Comparison of ENCODE assay signal across 16 cellular contexts in the genomic region with DNA sequence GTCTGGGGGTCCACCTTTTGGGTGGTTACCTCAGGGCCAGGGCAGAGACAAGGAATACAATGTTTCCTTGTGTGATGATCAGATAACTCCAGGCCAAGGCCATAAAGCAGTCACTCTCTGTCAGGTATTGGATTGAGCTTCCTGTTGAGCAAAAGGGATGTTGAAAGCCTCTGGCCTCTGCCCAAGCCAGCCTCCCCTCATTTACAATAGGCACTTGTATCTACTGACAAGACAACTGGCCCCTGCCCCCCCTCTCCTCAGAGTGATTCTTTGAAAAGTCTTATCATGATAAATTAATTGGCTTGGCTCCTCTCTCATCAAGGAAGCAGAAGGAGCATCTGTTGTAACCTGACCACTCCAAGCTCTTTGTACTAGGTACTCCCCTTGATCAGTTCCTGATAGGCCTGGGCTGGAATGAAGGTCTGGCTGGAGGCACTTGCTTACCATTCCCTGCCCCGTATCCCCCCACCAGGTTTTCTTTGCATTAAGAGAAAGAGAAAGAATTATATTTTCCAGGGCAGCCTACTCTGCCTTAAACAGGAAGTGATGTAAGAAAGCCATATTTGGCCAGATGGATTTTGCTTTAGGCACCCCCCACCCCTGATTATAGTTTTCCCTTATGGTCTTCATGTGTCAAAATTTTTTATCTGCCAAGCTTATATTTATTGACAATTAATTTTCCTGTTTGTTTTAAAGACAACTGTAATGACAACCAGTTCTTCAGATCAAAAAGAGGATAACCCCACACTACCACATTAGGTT. TPM values are rescaled to one million over a fixed set of nuclear protein-coding genes. Genes with fewer than 3 reads are reported as not detected.
DNase-seq lines count a peak whose midpoint lies in the region; ATAC-seq and TF ChIP-seq lines count a peak whose summit lies in the region.
"Had no signal": no experiment of that assay in that cellular context is flagged by ENCODE, and none has a peak within 500 bp of the region (broad histone marks: within the 10 kb centered on the region; RNA-seq: fewer than 3 reads in every experiment).

No MANE protein-coding gene starts in this region.

- no peaks in the 10 kb centered on the region for H3K9me2 ChIP-seq in Loucy (replicated peaks; ENCODE audit: low read depth, low read length)

- TF ChIP-seq CTCF in Loucy (conservative IDR thresholded peaks at IDR 0.05; ENCODE audit: low read length) (no peak), fibroblast of pulmonary artery (IDR thresholded peaks at IDR 0.05; ENCODE audit: low read length, missing control alignments) (no peak), vagina (IDR thresholded peaks at IDR 0.05) (no peak), GM10266 (IDR thresholded peaks at IDR 0.05; ENCODE audit: control insufficient read depth, insufficient read depth, low read depth, missing control alignments) (no peak)

- H3K9me3 ChIP-seq in Loucy (ENCODE audit: insufficient read depth, low read depth, low read length) (no peaks in the 10 kb centered on the region), vagina (no peaks in the 10 kb centered on the region)
- H3K9me3 ChIP-seq: HAP-1 had no signal

- H3K27ac ChIP-seq in vagina, result peak overlapping the region; percentile 28
- H3K27ac ChIP-seq: BLaER1 treated with 17β-estradiol and CSF1 and Interleukin-3, amounts not matched to agents 10 nM and 100 nM; neural progenitor cell; VCaP had no signal

- H3K4me1 ChIP-seq in Loucy (ENCODE audit: insufficient read depth, low read length, poor library complexity, severe bottlenecking) (peaks cover 27% of the 10 kb centered on the region), vagina (peaks cover 17% of the 10 kb centered on the region)
- H3K4me1 ChIP-seq: HAP-1, neural progenitor cell had no signal

- intact Hi-C loops in vagina (cut with DNase I), result no loop called here

- TF ChIP-seq POLR2A in vagina (IDR thresholded peaks at IDR 0.05), result no peak

- no peaks in the 10 kb centered on the region for H3K36me3 ChIP-seq in Loucy (ENCODE audit: insufficient read depth, low read length)
- H3K36me3 ChIP-seq in vagina, result no peaks in the 10 kb centered on the region
- H3K36me3 ChIP-seq: BLaER1 treated with 17β-estradiol and CSF1 and Interleukin-3, amounts not matched to agents 10 nM and 100 nM; HAP-1; neural progenitor cell had no signal

- H3K79me2 ChIP-seq in Loucy (ENCODE audit: insufficient read depth, low read length), result no peaks in the 10 kb centered on the region

- H3F3A ChIP-seq in Loucy (ENCODE audit: low read depth), result no peaks in the 10 kb centered on the region

- DNase-seq in SKM-1 treated with dmso at 0.1 percent for 144 hours (lab: John Stamatoyannopoulos, UW; ENCODE audit: unreplicated experiment) (peak; percentile 36), fibroblast of pulmonary artery (ENCODE audit: low read depth) (peak; percentile 49), vagina (ENCODE audit: extremely low spot score in 2 of 2) (no peak), GM10266 (ENCODE audit: extremely low spot score) (no peak)
- DNase-seq in activated CD8-positive, alpha-beta memory T cell treated with anti-CD3 and anti-CD28 coated beads, Interleukin-2, amount 50 U/mL, for 4 hours, result no peak
- DNase-seq: aorta, glutamatergic neuron, NCI-H1105 treated with DMSO at 0.1 percent for 48 hours, NCI-H446 treated with DMSO at 0.1 percent for 48 hours, substantia nigra had no signal

- H2AFZ ChIP-seq in Loucy (ENCODE audit: low read length), result peak overlapping the region; percentile 66; the same call in 1 of the 2 replicates
- H2AFZ ChIP-seq: neural progenitor cell had no signal

- no peak overlapping the region for H3K4me3 ChIP-seq in Loucy (ENCODE audit: low read length, poor library complexity, severe bottlenecking)
- no peak overlapping the region for H3K4me3 ChIP-seq in fibroblast of pulmonary artery (replicated peaks; ENCODE audit: low read depth, low read length)
- no peak overlapping the region for H3K4me3 ChIP-seq in vagina
- H3K4me3 ChIP-seq: BLaER1 treated with 17β-estradiol and CSF1 and Interleukin-3, amounts not matched to agents 10 nM and 100 nM; HAP-1; neural progenitor cell had no signal

- H3K9ac ChIP-seq in Loucy (ENCODE audit: low read depth, low read length, poor library complexity, severe bottlenecking), result no peak overlapping the region
- H3K9ac ChIP-seq: BLaER1 treated with 17β-estradiol and CSF1 and Interleukin-3, amounts not matched to agents 10 nM and 100 nM; neural progenitor cell had no signal

- H3K4me2 ChIP-seq in Loucy (ENCODE audit: low read depth, low read length, poor library complexity, severe bottlenecking), result no peak overlapping the region
- H3K4me2 ChIP-seq: neural progenitor cell had no signal

- no peaks in the 10 kb centered on the region for H4K20me1 ChIP-seq in Loucy (ENCODE audit: insufficient read depth, low read length, poor library complexity, severe bottlenecking)
- H4K20me1 ChIP-seq: BLaER1 treated with 17β-estradiol and CSF1 and Interleukin-3, amounts not matched to agents 10 nM and 100 nM had no signal

- no peak for ATAC-seq in GM18868 (IDR thresholded peaks at IDR 0.05; ENCODE audit: unreplicated experiment)

- H3K27me3 ChIP-seq in Loucy (ENCODE audit: insufficient read depth, low read length, poor library complexity, severe bottlenecking), result no peaks in the 10 kb centered on the region
- H3K27me3 ChIP-seq in vagina, result no peaks in the 10 kb centered on the region
- H3K27me3 ChIP-seq: BLaER1 treated with 17β-estradiol and CSF1 and Interleukin-3, amounts not matched to agents 10 nM and 100 nM; neural progenitor cell had no signal

RNA-seq across cellular contexts. Expression of a gene that starts 42.1 kb away (rescaled TPM):
- 62.1 TPM for total RNA-seq in vagina

Comparison
In these comparisons a context has a peak if more than half of its experiments do, and no peak if none do; other contexts are left out.
1. DNase-seq: peak in SKM-1 treated with dmso at 0.1 percent for 144 hours (single experiment) and fibroblast of pulmonary artery (single experiment); none in vagina (0 of 2), activated CD8-positive, alpha-beta memory T cell treated with anti-CD3 and anti-CD28 coated beads, Interleukin-2, amount 50 U/mL, for 4 hours (single experiment) and GM10266 (single experiment).